ENCODE assay signal across 22 cellular contexts in genomic region chr4:7510066-7510465, GRCh38.
A peak's percentile ranks its signal among the peaks of the same experiment; 100 is the strongest.
DNase-seq lines count a peak whose midpoint lies in the region; ATAC-seq and TF ChIP-seq lines count a peak whose summit lies in the region.
"Had no signal": no experiment of that assay in that cellular context is flagged by ENCODE, and none has a peak within 500 bp of the region (broad histone marks: within the 10 kb centered on the region; RNA-seq: fewer than 3 reads in every experiment).

No MANE protein-coding gene starts in this region.

- H3K27ac Mint-ChIP-seq in nephron (peak overlapping the region; percentile 38 to 87 (median 68)), T-helper 17 cell (no peak overlapping the region)
- H3K27ac Mint-ChIP-seq in naive thymus-derived CD8-positive, alpha-beta T cell = no peak overlapping the region
- H3K27ac Mint-ChIP-seq: CD14-positive monocyte; CD4-positive, alpha-beta memory T cell; CD4-positive, CD25-positive, alpha-beta regulatory T cell; CD8-positive, alpha-beta memory T cell had no signal

- H3K4me3 ChIP-seq in DOHH2 (ENCODE audit: low read length) = peak overlapping the region; percentile 60
- H3K4me3 ChIP-seq: A549 had no signal

- no peaks in the 10 kb centered on the region for H4K20me1 ChIP-seq in DOHH2 (ENCODE audit: control insufficient read depth, insufficient read depth, low read depth, low read length)

- H3K9me2 ChIP-seq in DOHH2 (replicated peaks; ENCODE audit: control insufficient read depth, low read length) = no peaks in the 10 kb centered on the region

- H3K9me3 ChIP-seq in DOHH2 (ENCODE audit: control insufficient read depth, insufficient read depth, low read length) (no peaks in the 10 kb centered on the region), T-helper 17 cell (ENCODE audit: control insufficient read depth, low read length, poor library complexity, severe bottlenecking) (no peaks in the 10 kb centered on the region)
- H3K9me3 ChIP-seq: A549, BE2C had no signal

- peaks cover 32% of the 10 kb centered on the region for H3F3A ChIP-seq in DOHH2 (ENCODE audit: control insufficient read depth, insufficient read depth)

- H3K79me2 ChIP-seq in DOHH2 (ENCODE audit: control insufficient read depth, low read length) = no peaks in the 10 kb centered on the region; the same call in 1 of the 2 replicates

- POLR2A ChIA-PET in naive thymus-derived CD8-positive, alpha-beta T cell (lab: Charles Lee) = no interaction called here

- H3K27me3 ChIP-seq in DOHH2 (ENCODE audit: control insufficient read depth, low read length) = no peaks in the 10 kb centered on the region
- H3K27me3 ChIP-seq: BE2C had no signal

- H3K4me3 Mint-ChIP-seq in nephron (peak overlapping the region in 2 of 3 experiments; percentile 53 to 67), T-helper 17 cell (no peak overlapping the region)
- no peak overlapping the region for H3K4me3 Mint-ChIP-seq in naive thymus-derived CD8-positive, alpha-beta T cell
- H3K4me3 Mint-ChIP-seq: CD14-positive monocyte; CD4-positive, alpha-beta memory T cell; CD4-positive, CD25-positive, alpha-beta regulatory T cell; CD8-positive, alpha-beta memory T cell had no signal

- DNase-seq in NCI-H2227 (lab: John Stamatoyannopoulos, UW; ENCODE audit: unreplicated experiment) (peak; percentile 3), NCI-H2227 treated with DMSO at 0.1 percent for 48 hours (lab: John Stamatoyannopoulos, UW) (no peak), T-helper 17 cell (no peak), dermis blood vessel endothelial cell (no peak)
- no peak for DNase-seq in naive thymus-derived CD8-positive, alpha-beta T cell
- DNase-seq: BE2C; C1 segment of cervical spinal cord; CD4-positive, CD25-positive, alpha-beta regulatory T cell; CD8-positive, alpha-beta memory T cell; COR-L47; DMS 273 treated with DMSO at 0.1 percent for 48 hours; DMS153; DMS53; DMS79; DND-41; GF-D8 had no signal

- peak overlapping the region; percentile 82 for H3K4me2 ChIP-seq in DOHH2 (ENCODE audit: low read length)
- H3K4me2 ChIP-seq: A549 had no signal

- peaks cover 24% of the 10 kb centered on the region for H3K27me3 Mint-ChIP-seq in nephron (ENCODE audit: low read depth)
- peaks cover 52% of the 10 kb centered on the region for H3K27me3 Mint-ChIP-seq in T-helper 17 cell
- peaks cover 8 to 45% (median 19%) of the 10 kb centered on the region in 5 donors for H3K27me3 Mint-ChIP-seq in naive thymus-derived CD8-positive, alpha-beta T cell

- peaks cover 83% of the 10 kb centered on the region for H3K4me1 ChIP-seq in DOHH2 (ENCODE audit: control insufficient read depth, low read length)
- H3K4me1 ChIP-seq: A549, BE2C had no signal

- no peaks in the 10 kb centered on the region for H3K36me3 ChIP-seq in DOHH2 (ENCODE audit: control insufficient read depth, low read length)
- H3K36me3 ChIP-seq: BE2C had no signal

- ATAC-seq in T-helper 17 cell = no peak
- no peak for ATAC-seq in naive thymus-derived CD8-positive, alpha-beta T cell
- ATAC-seq: A549 had no signal

- no peak for TF ChIP-seq CTCF in DOHH2 (IDR thresholded peaks at IDR 0.05; ENCODE audit: low read depth, low read length, poor library complexity, severe bottlenecking)
- TF ChIP-seq CTCF in nephron (IDR thresholded peaks at IDR 0.05; ENCODE audit: unreplicated experiment in 3 of 3) = no peak

- H3K4me1 Mint-ChIP-seq in nephron (peaks cover 63% of the 10 kb centered on the region), T-helper 17 cell (peaks cover 10% of the 10 kb centered on the region)
- H3K4me1 Mint-ChIP-seq in naive thymus-derived CD8-positive, alpha-beta T cell = peaks cover 0 to 4% (median under 1%) of the 10 kb centered on the region in 4 donors
- H3K4me1 Mint-ChIP-seq: CD14-positive monocyte; CD4-positive, alpha-beta memory T cell; CD4-positive, CD25-positive, alpha-beta regulatory T cell had no signal

- peak overlapping the region; percentile 98 for H3K27ac ChIP-seq in DOHH2 (ENCODE audit: low read depth, low read length)
- H3K27ac ChIP-seq: 22Rv1, A549 had no signal

- H3K36me3 Mint-ChIP-seq in nephron (ENCODE audit: low read depth) (no peaks in the 10 kb centered on the region), T-helper 17 cell (ENCODE audit: low read depth) (peaks cover 7% of the 10 kb centered on the region)
- no peaks in the 10 kb centered on the region for H3K36me3 Mint-ChIP-seq in naive thymus-derived CD8-positive, alpha-beta T cell
- H3K36me3 Mint-ChIP-seq: CD14-positive monocyte; CD4-positive, alpha-beta memory T cell; CD4-positive, CD25-positive, alpha-beta regulatory T cell; CD8-positive, alpha-beta memory T cell had no signal

- H3K9me3 Mint-ChIP-seq in nephron = no peaks in the 10 kb centered on the region
- H3K9me3 Mint-ChIP-seq in naive thymus-derived CD8-positive, alpha-beta T cell = no peaks in the 10 kb centered on the region
- H3K9me3 Mint-ChIP-seq: CD4-positive, alpha-beta memory T cell; CD8-positive, alpha-beta memory T cell had no signal

Comparison
In these comparisons a context has a peak if more than half of its experiments do, and no peak if none do; other contexts are left out.
1. H3K27ac Mint-ChIP-seq: peak in nephron (3 of 3); none in T-helper 17 cell (single experiment) and naive thymus-derived CD8-positive, alpha-beta T cell (0 of 10).
2. H3K4me3 Mint-ChIP-seq: peak in nephron (2 of 3); none in T-helper 17 cell (single experiment) and naive thymus-derived CD8-positive, alpha-beta T cell (0 of 10).